Comparison of ENCODE assay signal across 19 cellular contexts in genomic region chr19:19276851-19277250, GRCh38. TPM values are rescaled to one million over a fixed set of nuclear protein-coding genes. Genes with fewer than 3 reads are reported as not detected.
DNase-seq lines count a peak whose midpoint lies in the region; ATAC-seq and TF ChIP-seq lines count a peak whose summit lies in the region.
"Had no signal": no experiment of that assay in that cellular context is flagged by ENCODE, and none has a peak within 500 bp of the region (broad histone marks: within the 10 kb centered on the region; RNA-seq: fewer than 3 reads in every experiment).

No MANE protein-coding gene starts in this region.

- no TSS peak for BruUV-seq in IMR-90 (replicated peaks; lab: Mats Ljungman, UMichigan)

- H3K27me3 Mint-ChIP-seq in T-helper 17 cell = peaks cover 8% of the 10 kb centered on the region

- H4K91ac ChIP-seq in IMR-90 (ENCODE audit: insufficient read depth, low read depth, low read length) (no peak overlapping the region), mesenchymal stem cell (ENCODE audit: low read length) (peak overlapping the region; percentile 22)

- H3K4me3 Mint-ChIP-seq in T-helper 17 cell = no peak overlapping the region
- H3K4me3 Mint-ChIP-seq: CD14-positive monocyte had no signal

- TF ChIP-seq RAD21 in IMR-90 (IDR thresholded peaks at IDR 0.05; ENCODE audit: low read length) = no peak

- H3K4me3 ChIP-seq in IMR-90 (ENCODE audit: insufficient read depth, low read depth, low read length) (no peak overlapping the region), cardiac fibroblast (replicated peaks in 1 of 2; ENCODE audit: low read depth in 2 of 2, low read length in 2 of 2) (no peak overlapping the region), mesenchymal stem cell (ENCODE audit: insufficient read depth in 1 of 2, low read depth in 1 of 2, low read length in 2 of 2) (no peak overlapping the region), upper lobe of right lung (no peak overlapping the region)
- H3K4me3 ChIP-seq: HAP-1 had no signal

- dilution Hi-C loops in IMR-90 (cut with HindIII; ENCODE audit: low sequenced_read_pairs, unreplicated experiment) = no loop called here

- H2BK120ac ChIP-seq in IMR-90 (ENCODE audit: low read depth, low read length) (peak overlapping the region; percentile 68; the same call in 1 of the 2 replicates), mesenchymal stem cell (ENCODE audit: low read depth, low read length) (no peak overlapping the region)

- 0 out of 2 replicates have a peak overlapping the region, but pooled peaks have one; percentile 20 for H3K14ac ChIP-seq in IMR-90 (replicated peaks; ENCODE audit: low read depth, low read length)
- H3K14ac ChIP-seq in mesenchymal stem cell (ENCODE audit: low read length in 2 of 2) = no peak overlapping the region

- peaks cover 54% of the 10 kb centered on the region for H3K36me3 ChIP-seq in IMR-90 (ENCODE audit: control insufficient read depth, insufficient read depth, low read length)
- H3K36me3 ChIP-seq in mesenchymal stem cell (ENCODE audit: control insufficient read depth in 1 of 2, insufficient read depth in 2 of 2, low read depth in 1 of 2, low read length in 2 of 2) = peaks cover 59 to 67% of the 10 kb centered on the region in 2 experiments
- H3K36me3 ChIP-seq in upper lobe of right lung = peaks cover 50% of the 10 kb centered on the region

- CTCF ChIA-PET in IMR-90 (lab: Yijun Ruan, JAX) = interaction anchor here (1.0 kb wide), 1 partner anchor 24 kb away, joined by 3 read pairs; no protein-coding TSS in a partner anchor

- H3K9ac ChIP-seq in IMR-90 (ENCODE audit: low read depth, low read length) (no peak overlapping the region), mesenchymal stem cell (ENCODE audit: low read length) (no peak overlapping the region)

- H3K27ac ChIP-seq in IMR-90 (ENCODE audit: insufficient read depth, low read length) (peak overlapping the region; percentile 34), mesenchymal stem cell (ENCODE audit: low read length, poor library complexity, severe bottlenecking) (peak overlapping the region; percentile 81), upper lobe of right lung (no peak overlapping the region)

- peak overlapping the region; percentile 78 for H2AK9ac ChIP-seq in IMR-90 (replicated peaks; ENCODE audit: low read depth, low read length, poor library complexity)

- H3K27me3 ChIP-seq in IMR-90 (ENCODE audit: control insufficient read depth, insufficient read depth, low read length) (no peaks in the 10 kb centered on the region), mesenchymal stem cell (ENCODE audit: control insufficient read depth in 1 of 2, insufficient read depth in 1 of 2, low read length in 2 of 2) (peaks cover 0 to 17% of the 10 kb centered on the region in 2 experiments), upper lobe of right lung (no peaks in the 10 kb centered on the region)

- TF ChIP-seq CTCF in IMR-90 (conservative IDR thresholded peaks at IDR 0.05; ENCODE audit: low read depth, low read length) (no peak), cardiac fibroblast (IDR thresholded peaks at IDR 0.05; ENCODE audit: low read depth, low read length) (no peak), upper lobe of right lung (IDR thresholded peaks at IDR 0.05) (no peak)

- no peak for TF ChIP-seq POLR2A in IMR-90 (IDR thresholded peaks at IDR 0.05; ENCODE audit: low read depth, low read length)

- H3K9me1 ChIP-seq in IMR-90 (ENCODE audit: insufficient read depth, low read length) = peaks cover 4% of the 10 kb centered on the region; the same call in 1 of the 2 replicates

- H3K18ac ChIP-seq in IMR-90 (ENCODE audit: low read depth, low read length) (no peak overlapping the region), mesenchymal stem cell (ENCODE audit: low read depth in 1 of 2, low read length in 2 of 2) (peak overlapping the region in 1 of 2 experiments; percentile 82)

- intact Hi-C loops in IMR-90 (cut with micrococcal nuclease) (no loop called here), upper lobe of right lung (cut with DNase I) (no loop called here)

- H3K4ac ChIP-seq in IMR-90 (ENCODE audit: low read depth, low read length) (peak overlapping the region; percentile 79), mesenchymal stem cell (ENCODE audit: low read depth in 1 of 2, low read length in 2 of 2) (no peak overlapping the region)

- H2BK5ac ChIP-seq in IMR-90 (ENCODE audit: low read depth, low read length, poor library complexity, severe bottlenecking) (peak overlapping the region; percentile 84), mesenchymal stem cell (ENCODE audit: low read depth, low read length, poor library complexity, severe bottlenecking) (no peak overlapping the region)

- no peak overlapping the region for H3K56ac ChIP-seq in IMR-90 (ENCODE audit: extremely low read depth, insufficient read depth, low read length)

- H3K9me3 ChIP-seq in IMR-90 (ENCODE audit: control insufficient read depth, insufficient read depth, low read length) = no peaks in the 10 kb centered on the region
- no peaks in the 10 kb centered on the region for H3K9me3 ChIP-seq in mesenchymal stem cell (ENCODE audit: control insufficient read depth, low read length)
- no peaks in the 10 kb centered on the region for H3K9me3 ChIP-seq in upper lobe of right lung
- no peaks in the 10 kb centered on the region for H3K9me3 ChIP-seq in T-helper 17 cell (ENCODE audit: control insufficient read depth, low read length, poor library complexity, severe bottlenecking)
- H3K9me3 ChIP-seq: HAP-1 had no signal

- WGBS in IMR-90 (ENCODE audit: extremely low coverage in 2 of 2, insufficient read length in 1 of 2), 2 experiments = 100% methylated on average over 2 of the region's 20 CpGs; no CpG with 5 or more reads in 1 of the 2 experiments
- 96% methylated on average over 19 of the region's 20 CpGs for WGBS in mesenchymal stem cell

- H3K79me1 ChIP-seq in IMR-90 (ENCODE audit: low read depth in 1 of 2, low read length in 2 of 2) (0 out of 4 replicates have a peak, but pooled peaks cover 0 to 6% of the 10 kb centered on the region in 2 experiments), mesenchymal stem cell (replicated peaks; ENCODE audit: low read length, poor library complexity, severe bottlenecking) (peaks cover 6% of the 10 kb centered on the region)

- peak overlapping the region in 1 of 2 experiments; percentile 64; a peak in 1 of 4 replicates for H4K8ac ChIP-seq in IMR-90 (ENCODE audit: low read depth in 2 of 2, low read length in 2 of 2)
- H4K8ac ChIP-seq in mesenchymal stem cell (ENCODE audit: low read length) = peak overlapping the region; percentile 33

- no peak for DNase-seq in IMR-90
- DNase-seq in cardiac fibroblast (ENCODE audit: low read depth in 2 of 2) = peak; percentile 16 to 25
- no peak for DNase-seq in mesenchymal stem cell
- peak; percentile 60 for DNase-seq in upper lobe of right lung
- DNase-seq in T-helper 17 cell = no peak
- DNase-seq: DND-41, KBM-7, NCI-H1694 treated with DMSO at 0.1 percent for 48 hours, NCI-H2107, NCI-H2227 treated with DMSO at 0.1 percent for 48 hours, NCI-H510A treated with DMSO at 0.1 percent for 48 hours, NCI-H82, PC-3, RPMI8226, SIG-M5 had no signal

- peaks cover 12% of the 10 kb centered on the region for H3K4me1 Mint-ChIP-seq in T-helper 17 cell

- H3K4me1 ChIP-seq in IMR-90 (ENCODE audit: control insufficient read depth, insufficient read depth, low read length) = peaks cover 2% of the 10 kb centered on the region; the same call in 1 of the 2 replicates
- H3K4me1 ChIP-seq in mesenchymal stem cell (ENCODE audit: control insufficient read depth, insufficient read depth, low read depth, low read length) = peaks cover 58% of the 10 kb centered on the region
- H3K4me1 ChIP-seq in upper lobe of right lung = no peaks in the 10 kb centered on the region
- H3K4me1 ChIP-seq: HAP-1 had no signal

- in situ Hi-C loops in IMR-90 (cut with MboI; ENCODE audit: low sequenced_read_pairs) = no loop called here

- no peaks in the 10 kb centered on the region for H4K20me1 ChIP-seq in IMR-90 (ENCODE audit: insufficient read depth, low read length)

- H2BK15ac ChIP-seq in IMR-90 (ENCODE audit: low read depth, low read length) (no peak overlapping the region; the same call in 2 of the 3 replicates), mesenchymal stem cell (ENCODE audit: low read depth, poor library complexity, severe bottlenecking) (no peak overlapping the region)

- ATAC-seq in IMR-90 (ENCODE audit: low read depth) (no peak), upper lobe of right lung (no peak), HG02623 (IDR thresholded peaks at IDR 0.05; ENCODE audit: unreplicated experiment) (no peak), HG03520 (IDR thresholded peaks at IDR 0.05; ENCODE audit: unreplicated experiment) (no peak), T-helper 17 cell (no peak)
- ATAC-seq: PC-3 had no signal

- H3K27ac Mint-ChIP-seq in T-helper 17 cell = no peak overlapping the region

- no peak overlapping the region; the same call in 1 of the 2 replicates for H4K5ac ChIP-seq in IMR-90 (ENCODE audit: low read depth, low read length)

- POLR2A ChIA-PET in IMR-90 (lab: Charles Lee; ENCODE audit: unreplicated experiment) = no interaction called here

- no peak overlapping the region for H3K23ac ChIP-seq in IMR-90 (ENCODE audit: low read depth, low read length)
- H3K23ac ChIP-seq in mesenchymal stem cell (ENCODE audit: low read length in 2 of 2) = no peak overlapping the region

- H3K4me2 ChIP-seq in IMR-90 (ENCODE audit: low read depth, low read length) (no peak overlapping the region), mesenchymal stem cell (ENCODE audit: low read length, poor library complexity, severe bottlenecking) (no peak overlapping the region)

- peaks cover 2% of the 10 kb centered on the region for H3K36me3 Mint-ChIP-seq in T-helper 17 cell (ENCODE audit: low read depth)

- H2BK12ac ChIP-seq in mesenchymal stem cell (ENCODE audit: low read length in 2 of 2) = no peak overlapping the region

- peak overlapping the region; percentile 68; the same call in 1 of the 2 replicates for H2BK20ac ChIP-seq in IMR-90 (ENCODE audit: low read depth, low read length)

- H2AK5ac ChIP-seq in IMR-90 (ENCODE audit: low read depth, low read length) (peak overlapping the region; percentile 70; the same call in 1 of the 2 replicates), mesenchymal stem cell (ENCODE audit: low read length, severe bottlenecking) (peak overlapping the region; percentile 0)

- H2AFZ ChIP-seq in IMR-90 (replicated peaks; ENCODE audit: low read length, poor library complexity) = peak overlapping the region; percentile 63
- H2AFZ ChIP-seq in mesenchymal stem cell (ENCODE audit: low read depth, low read length) = no peak overlapping the region

RNA-seq across cellular contexts. Expression of gene TM6SF2, which starts 3.8 kb away (rescaled TPM):
- total RNA-seq in IMR-90 (2012; rRNA removed) (under 0.01 and 0.18 TPM in 2 replicates), upper lobe of right lung (1.4 TPM), T-helper 17 cell (not detected)
- 0.97 and 1.1 TPM in 2 replicates for polyA plus RNA-seq in IMR-90 (2012; rRNA removed)
- polyA plus RNA-seq in IMR-90 (2012; cell fraction: cytosol; rRNA removed) = 0.22 and 1.6 TPM in 2 replicates
- polyA plus RNA-seq in IMR-90 (2012; cell fraction: nucleus; rRNA removed; ENCODE audit: low replicate concordance) = 3.5 and 7.2 TPM in 2 replicates
- polyA plus RNA-seq in mesenchymal stem cell (2013, experiment 1 of 2) = 3.2 TPM
- polyA plus RNA-seq in mesenchymal stem cell (2013, experiment 2 of 2) = 3.1 TPM
- total RNA-seq: PC-3 had no signal
- polyA plus RNA-seq: CD14-positive monocyte had no signal

RNA-seq across cellular contexts. Expression of gene SUGP1, which starts 43.5 kb away (rescaled TPM):
- total RNA-seq in IMR-90 (2012; rRNA removed) (35.8 and 38.3 TPM in 2 replicates), upper lobe of right lung (40.1 TPM), T-helper 17 cell (10 to 100 TPM; 50.8 to 60.2 TPM)
- 33.2 and 38.6 TPM in 2 replicates for polyA plus RNA-seq in IMR-90 (2012; rRNA removed)
- polyA plus RNA-seq in IMR-90 (2012; cell fraction: cytosol; rRNA removed) = 38.4 and 43.2 TPM in 2 replicates
- polyA plus RNA-seq in IMR-90 (2012; cell fraction: nucleus; rRNA removed; ENCODE audit: low replicate concordance) = 120 and 147 TPM in 2 replicates
- 35.7 TPM for polyA plus RNA-seq in mesenchymal stem cell (2013, experiment 1 of 2)
- polyA plus RNA-seq in mesenchymal stem cell (2013, experiment 2 of 2) = 31.6 TPM

RNA-seq across cellular contexts. Expression of gene MAU2, which starts 43.8 kb away (rescaled TPM):
- total RNA-seq in IMR-90 (2012; rRNA removed) (21.7 and 24.6 TPM in 2 replicates), upper lobe of right lung (60.5 TPM), T-helper 17 cell (100 to 1,000 TPM; 129 to 130 TPM)
- polyA plus RNA-seq in IMR-90 (2012; rRNA removed) = 31.1 and 35.5 TPM in 2 replicates
- polyA plus RNA-seq in IMR-90 (2012; cell fraction: cytosol; rRNA removed) = 16.9 and 22.3 TPM in 2 replicates
- polyA plus RNA-seq in IMR-90 (2012; cell fraction: nucleus; rRNA removed; ENCODE audit: low replicate concordance) = 69.1 and 140 TPM in 2 replicates
- 15.4 TPM for polyA plus RNA-seq in mesenchymal stem cell (2013, experiment 1 of 2)
- polyA plus RNA-seq in mesenchymal stem cell (2013, experiment 2 of 2) = 16.1 TPM

Comparison
In these comparisons a context has a peak if more than half of its experiments do, and no peak if none do; other contexts are left out.
1. DNase-seq: peak in cardiac fibroblast (2 of 2) and upper lobe of right lung (single experiment); none in IMR-90 (single experiment), mesenchymal stem cell (single experiment) and T-helper 17 cell (0 of 3).